ENCODE assay signal across 14 cellular contexts in the genomic region with DNA sequence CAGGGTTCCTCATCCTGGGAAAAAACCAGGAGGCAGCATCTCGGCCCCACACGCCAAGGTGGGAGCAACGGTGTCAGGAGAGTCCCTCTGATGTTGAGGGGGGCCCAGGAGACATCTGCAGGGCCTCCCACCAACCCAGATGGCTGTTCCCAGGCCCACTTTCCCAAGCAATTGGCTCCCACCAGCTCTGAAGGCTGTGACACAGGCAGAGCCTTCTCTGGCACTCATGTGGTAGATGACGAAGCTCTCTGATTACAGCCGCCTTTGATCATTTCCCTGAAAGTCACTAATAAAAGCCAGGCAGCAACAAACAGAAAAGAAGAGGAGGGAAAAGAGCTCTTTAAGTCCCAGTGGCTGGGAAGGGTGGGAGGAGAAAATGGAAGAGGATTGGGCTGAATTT.
A peak's percentile ranks its signal among the peaks of the same experiment; 100 is the strongest.
DNase-seq lines count a peak whose midpoint lies in the region; ATAC-seq and TF ChIP-seq lines count a peak whose summit lies in the region.
"Had no signal": no experiment of that assay in that cellular context is flagged by ENCODE, and none has a peak within 500 bp of the region (broad histone marks: within the 10 kb centered on the region; RNA-seq: fewer than 3 reads in every experiment).

No MANE protein-coding gene starts in this region.

- peaks cover 3 to 14% (median 4%) of the 10 kb centered on the region in 5 donors for H3K27me3 Mint-ChIP-seq in naive thymus-derived CD8-positive, alpha-beta T cell
- H3K27me3 Mint-ChIP-seq: brain had no signal

- H3K27me3 ChIP-seq in cardiac muscle cell (no peaks in the 10 kb centered on the region), right cardiac atrium (ENCODE audit: control insufficient read depth, insufficient read depth) (no peaks in the 10 kb centered on the region), smooth muscle cell (ENCODE audit: low read depth) (no peaks in the 10 kb centered on the region)

- no peak overlapping the region for H3K27ac Mint-ChIP-seq in naive thymus-derived CD8-positive, alpha-beta T cell
- H3K27ac Mint-ChIP-seq: activated CD4-positive, alpha-beta T cell treated with anti-CD3 and anti-CD28 coated beads, Interleukin-2, amount 10 ng/mL, durations not matched to agents 24 days and 14 days had no signal

- no peaks in the 10 kb centered on the region for H3K79me2 ChIP-seq in smooth muscle cell (ENCODE audit: low read depth)

- H3K36me3 ChIP-seq in cardiac muscle cell (no peaks in the 10 kb centered on the region), smooth muscle cell (ENCODE audit: low read depth) (no peaks in the 10 kb centered on the region)

- no peak overlapping the region for H3K4me3 Mint-ChIP-seq in naive thymus-derived CD8-positive, alpha-beta T cell
- H3K4me3 Mint-ChIP-seq: activated CD4-positive, alpha-beta T cell treated with anti-CD3 and anti-CD28 coated beads, Interleukin-2, amount 10 ng/mL, durations not matched to agents 24 days and 14 days; brain had no signal

- no peaks in the 10 kb centered on the region for H4K20me1 ChIP-seq in smooth muscle cell (ENCODE audit: low read depth)

- POLR2A ChIA-PET in naive thymus-derived CD8-positive, alpha-beta T cell (lab: Charles Lee) = no interaction called here

- ATAC-seq in right cardiac atrium = no peak
- no peak for ATAC-seq in naive thymus-derived CD8-positive, alpha-beta T cell
- ATAC-seq in GM21825 (IDR thresholded peaks at IDR 0.05; ENCODE audit: unreplicated experiment) = no peak

- no peak overlapping the region for H3K9ac ChIP-seq in smooth muscle cell (ENCODE audit: low read depth)

- H3K27ac ChIP-seq in cardiac muscle cell (no peak overlapping the region), right cardiac atrium (ENCODE audit: low read length) (no peak overlapping the region), smooth muscle cell (ENCODE audit: low read depth) (peak overlapping the region; percentile 73)

- H3K9me3 Mint-ChIP-seq in naive thymus-derived CD8-positive, alpha-beta T cell = peaks cover 0 to 2% (median 0%) of the 10 kb centered on the region in 9 donors

- H3K9me3 ChIP-seq in cardiac muscle cell (ENCODE audit: low read depth) = no peaks in the 10 kb centered on the region
- no peaks in the 10 kb centered on the region for H3K9me3 ChIP-seq in right cardiac atrium (ENCODE audit: control insufficient read depth, low read length)
- H3K9me3 ChIP-seq in smooth muscle cell (replicated peaks; ENCODE audit: low read depth) = no peaks in the 10 kb centered on the region

- H3K4me2 ChIP-seq in smooth muscle cell = no peak overlapping the region

- no peak overlapping the region for H3K4me3 ChIP-seq in cardiac muscle cell
- H3K4me3 ChIP-seq in right cardiac atrium (ENCODE audit: low read length) = no peak overlapping the region
- no peak overlapping the region for H3K4me3 ChIP-seq in smooth muscle cell

- H3F3A ChIP-seq in smooth muscle cell (ENCODE audit: low read depth) = no peaks in the 10 kb centered on the region

- WGBS in right cardiac atrium = 55% methylated on average over 5 of the region's 5 CpGs
- WGBS in smooth muscle cell (ENCODE audit: low lambda C conversion rate) = 32% methylated on average over 5 of the region's 5 CpGs

- DNase-seq in cardiac muscle cell (ENCODE audit: low read depth in 1 of 2, low spot score in 1 of 2) (peak; percentile 11 to 53), right cardiac atrium (no peak), NCI-H345 (lab: John Stamatoyannopoulos, UW) (peak; percentile 46), fibroblast of peridontal ligament (ENCODE audit: extremely low read depth) (peak; percentile 84), smooth muscle cell (lab: John Stamatoyannopoulos, UW; ENCODE audit: unreplicated experiment) (no peak)
- no peak for DNase-seq in activated T-cell treated with anti-CD3 and anti-CD28 coated beads, Interleukin-2, amount 50 U/mL, for 1 hour
- no peak for DNase-seq in naive thymus-derived CD8-positive, alpha-beta T cell
- DNase-seq: ACHN; activated CD4-positive, alpha-beta T cell treated with anti-CD3 and anti-CD28 coated beads, Interleukin-2, amount 10 ng/mL, durations not matched to agents 24 days and 14 days; COR-L47; cortex of kidney; NCI-H1417 had no signal

- no peak overlapping the region for H2AFZ ChIP-seq in smooth muscle cell (ENCODE audit: low read depth)

- peaks cover 0 to 3% (median 0%) of the 10 kb centered on the region in 3 donors for H3K36me3 Mint-ChIP-seq in naive thymus-derived CD8-positive, alpha-beta T cell
- H3K36me3 Mint-ChIP-seq: brain had no signal

- H3K4me1 ChIP-seq in cardiac muscle cell (ENCODE audit: low read depth) = no peaks in the 10 kb centered on the region
- no peaks in the 10 kb centered on the region for H3K4me1 ChIP-seq in right cardiac atrium (ENCODE audit: control insufficient read depth, insufficient read depth, low read length)
- peaks cover 6% of the 10 kb centered on the region for H3K4me1 ChIP-seq in smooth muscle cell (ENCODE audit: low read depth)

- TF ChIP-seq CTCF in cardiac muscle cell (IDR thresholded peaks at IDR 0.05; ENCODE audit: low read depth, low read length) = no peak
- TF ChIP-seq CTCF in smooth muscle cell (IDR thresholded peaks at IDR 0.05; ENCODE audit: borderline replicate concordance, insufficient read depth, poor library complexity, severe bottlenecking) = no peak

- intact Hi-C loops in right cardiac atrium (cut with DNase I) = no loop called here

- peaks cover 0 to 4% (median 0%) of the 10 kb centered on the region in 4 donors for H3K4me1 Mint-ChIP-seq in naive thymus-derived CD8-positive, alpha-beta T cell
- H3K4me1 Mint-ChIP-seq: activated CD4-positive, alpha-beta T cell treated with anti-CD3 and anti-CD28 coated beads, Interleukin-2, amount 10 ng/mL, durations not matched to agents 24 days and 14 days had no signal

Comparison
In these comparisons a context has a peak if more than half of its experiments do, and no peak if none do; other contexts are left out.
1. DNase-seq: peak in cardiac muscle cell (2 of 2), NCI-H345 (single experiment) and fibroblast of peridontal ligament (single experiment); none in right cardiac atrium (0 of 3), smooth muscle cell (single experiment), activated T-cell treated with anti-CD3 and anti-CD28 coated beads, Interleukin-2, amount 50 U/mL, for 1 hour (single experiment) and naive thymus-derived CD8-positive, alpha-beta T cell (0 of 10).